In genomic region chr11:66855574-66856495, GRCh38 we compare ENCODE assay signal across 8 cellular contexts. TPM values are rescaled to one million over a fixed set of nuclear protein-coding genes. Genes with fewer than 3 reads are reported as not detected.
DNase-seq lines count a peak whose midpoint lies in the region; TF ChIP-seq lines count a peak whose summit lies in the region.

No MANE protein-coding gene starts in this region.

- peaks cover 10% of the 10 kb centered on the region; the same call in 1 of the 2 replicates for H3K79me2 ChIP-seq in GM23248 (ENCODE audit: insufficient read depth)
- peaks cover 5% of the 10 kb centered on the region for H3K79me2 ChIP-seq in osteoblast (ENCODE audit: insufficient read depth, low read length)

- H3K36me3 ChIP-seq in GM23248 (ENCODE audit: low read depth) (no peaks in the 10 kb centered on the region), osteoblast (ENCODE audit: insufficient read depth, low read length) (no peaks in the 10 kb centered on the region), tibial artery (peaks cover 0 to 51% (median 0%) of the 10 kb centered on the region in 3 donors)

- H3F3A ChIP-seq in GM23248 (ENCODE audit: insufficient read depth), result no peaks in the 10 kb centered on the region

- H3K36me3 Mint-ChIP-seq in activated naive CD8-positive, alpha-beta T cell, result no peaks in the 10 kb centered on the region

- H3K9me3 ChIP-seq in GM23248 (ENCODE audit: low read depth), result no peaks in the 10 kb centered on the region
- no peaks in the 10 kb centered on the region for H3K9me3 ChIP-seq in osteoblast (ENCODE audit: low read depth, low read length)
- no peaks in the 10 kb centered on the region for H3K9me3 ChIP-seq in tibial artery

- in situ Hi-C loops in GM23248 (cut with MboI), result no loop called here

- H3K4me3 Mint-ChIP-seq in activated naive CD8-positive, alpha-beta T cell, result peak overlapping the region; percentile 88

- H2AFZ ChIP-seq in GM23248 (peak overlapping the region; percentile 76), osteoblast (ENCODE audit: low read length) (peak overlapping the region; percentile 77)

- H3K27me3 ChIP-seq in GM23248 (replicated peaks; ENCODE audit: insufficient read depth) (no peaks in the 10 kb centered on the region), osteoblast (ENCODE audit: insufficient read depth, low read length) (no peaks in the 10 kb centered on the region), tibial artery (no peaks in the 10 kb centered on the region)

- H3K9me2 ChIP-seq in GM23248 (ENCODE audit: insufficient read depth), result no peaks in the 10 kb centered on the region

- intact Hi-C loops in head of caudate nucleus (cut with DNase I) (loop anchor here (5.0 kb wide), 1 partner anchor 101 kb away; the partner anchor contains the start of gene PC), tibial artery (cut with DNase I; ENCODE audit: low total_unique reads) (loop anchor here (10.0 kb wide), 1 partner anchor 99 kb away; the partner anchor contains the start of gene PC)

- no peaks in the 10 kb centered on the region for H4K20me1 ChIP-seq in GM23248 (ENCODE audit: insufficient read depth)
- no peaks in the 10 kb centered on the region for H4K20me1 ChIP-seq in osteoblast (ENCODE audit: insufficient read depth, low read length)

- H3K27ac ChIP-seq in GM23248 (peak overlapping the region; percentile 80), osteoblast (ENCODE audit: low read depth, low read length) (peak overlapping the region; percentile 77), tibial artery (peak overlapping the region; percentile 86 to 99)

- peak; percentile 73 for TF ChIP-seq POLR2A in Raji (IDR thresholded peaks at IDR 0.05; ENCODE audit: insufficient read depth, low read depth, low read length)

- H3K4me1 ChIP-seq in GM23248 (ENCODE audit: insufficient read depth) (peaks cover 6% of the 10 kb centered on the region; the same call in 1 of the 2 replicates), osteoblast (ENCODE audit: insufficient read depth, low read length) (peaks cover 6% of the 10 kb centered on the region), tibial artery (peaks cover 4 to 14% (median 6%) of the 10 kb centered on the region in 4 donors)

- H3K9me3 Mint-ChIP-seq in activated naive CD8-positive, alpha-beta T cell (ENCODE audit: low read depth), result no peaks in the 10 kb centered on the region

- TF ChIP-seq CTCF in osteoblast (IDR thresholded peaks at IDR 0.05; ENCODE audit: extremely low read depth, low read depth, low read length) (no peak), tibial artery (IDR thresholded peaks at IDR 0.05) (peak in 1 of 2 experiments; percentile 16)

- peaks cover 4% of the 10 kb centered on the region for H3K4me1 Mint-ChIP-seq in activated naive CD8-positive, alpha-beta T cell (ENCODE audit: low read depth)

- H3K27ac Mint-ChIP-seq in activated naive CD8-positive, alpha-beta T cell, result no peak overlapping the region

- peak overlapping the region; percentile 73 for H3K4me2 ChIP-seq in GM23248 (ENCODE audit: unreplicated experiment)
- peak overlapping the region; percentile 71 for H3K4me2 ChIP-seq in osteoblast (ENCODE audit: insufficient read depth, low read length)

- peak overlapping the region; percentile 90 for H3K9ac ChIP-seq in GM23248

- 5 to 14% methylated on average over 20 to 46 of the region's 51 CpGs for WGBS in GM23248 (ENCODE audit: low coverage in 1 of 2, low lambda C conversion rate in 2 of 2, missing lambda C conversion rate in 2 of 2), 2 experiments

- no peaks in the 10 kb centered on the region for H3K27me3 Mint-ChIP-seq in activated naive CD8-positive, alpha-beta T cell

- H3K4me3 ChIP-seq in GM23248 (peak overlapping the region; percentile 85), osteoblast (ENCODE audit: insufficient read depth, low read length) (peak overlapping the region; percentile 85), tibial artery (peak overlapping the region; percentile 70 to 73)

- peak; percentile 94 for DNase-seq in EL
- peak; percentile 97 for DNase-seq in GM23248
- peak; percentile 95 for DNase-seq in LoVo (ENCODE audit: low spot score)
- peak; percentile 72 to 96 (median 92) for DNase-seq in head of caudate nucleus
- peak; percentile 100 for DNase-seq in osteoblast (ENCODE audit: insufficient read length, low spot score, missing footprints)
- peak; percentile 93 to 98 for DNase-seq in tibial artery

RNA-seq across cellular contexts. Expression of gene LRFN4, which starts 1.0 kb away (rescaled TPM):
- 38.3 and 42.2 TPM in 2 replicates for total RNA-seq in GM23248 (2014; rRNA removed; shearing (Covaris generic))
- polyA plus RNA-seq in GM23248 (2016; fragmentation: Nextera tagmentation; extraction: Ambion mirVana), result 5.4 and 5.9 TPM in 2 replicates
- 15.9 and 16.3 TPM in 2 replicates for total RNA-seq in osteoblast

RNA-seq across cellular contexts. Expression of gene RCE1, which starts 12.6 kb away (rescaled TPM):
- total RNA-seq in GM23248 (2014; rRNA removed; shearing (Covaris generic)), result 10.0 and 19.2 TPM in 2 replicates
- polyA plus RNA-seq in GM23248 (2016; fragmentation: Nextera tagmentation; extraction: Ambion mirVana), result 15.9 and 16.6 TPM in 2 replicates
- total RNA-seq in osteoblast, result 11.5 and 18.1 TPM in 2 replicates

Comparison
In these comparisons a context has a peak if more than half of its experiments do, and no peak if none do; other contexts are left out.
1. Peak in every context shown above with its lines: DNase-seq, H3K4me3 ChIP-seq and H3K27ac ChIP-seq.